8 cellular contexts compared by ENCODE assay signal in the genomic region with DNA sequence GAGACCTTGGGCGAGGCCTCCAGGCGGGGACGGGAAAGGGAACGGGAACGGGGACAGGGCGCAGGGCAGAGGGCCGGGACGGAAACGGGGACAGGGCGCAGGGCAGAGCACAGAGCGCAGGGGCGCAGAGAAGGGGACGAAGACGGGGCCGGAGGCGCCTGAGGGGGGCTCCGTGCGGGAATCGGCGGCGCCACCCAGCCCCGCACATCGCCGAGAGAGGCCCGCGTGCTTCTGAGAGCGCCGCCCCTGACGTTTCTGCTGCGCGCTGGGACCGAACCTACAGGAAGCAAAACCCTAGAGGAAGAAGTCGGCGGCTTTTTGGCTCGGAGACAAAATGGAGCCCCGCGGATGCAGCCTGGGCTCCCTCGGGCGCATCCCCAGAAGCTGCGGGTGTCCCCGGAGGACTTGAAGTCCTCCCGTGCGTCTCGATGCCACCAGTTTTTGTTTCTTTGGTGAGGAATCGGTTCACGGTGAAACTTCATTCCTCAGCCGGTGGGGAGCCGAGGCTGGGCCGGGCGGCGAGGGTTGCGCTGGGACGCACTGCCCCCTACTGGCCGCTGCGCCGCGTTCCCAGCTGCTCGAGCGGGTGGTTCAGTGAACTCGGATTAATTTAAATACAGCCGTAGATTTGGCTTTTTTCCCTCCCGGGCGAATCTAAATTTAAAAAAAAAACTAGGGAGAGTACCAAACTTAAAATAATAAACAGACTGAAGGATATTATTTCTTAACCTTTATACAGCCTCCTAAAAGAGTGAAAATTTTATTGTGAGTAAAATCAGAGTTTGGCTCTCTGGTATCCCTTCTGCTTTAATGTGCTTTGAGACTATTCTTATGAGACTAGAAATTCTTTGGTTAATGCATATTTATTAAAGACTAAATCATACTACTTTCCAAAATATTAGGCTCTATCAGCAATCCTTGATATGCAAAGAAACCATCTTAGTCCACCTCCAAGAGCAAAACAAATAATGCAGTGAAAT.
DNase-seq lines count a peak whose midpoint lies in the region; ATAC-seq and TF ChIP-seq lines count a peak whose summit lies in the region.

No MANE protein-coding gene starts in this region.

- no peaks in the 10 kb centered on the region for H3K27me3 ChIP-seq in kidney epithelial cell (ENCODE audit: control insufficient read depth, insufficient read depth, low read length)

- TF ChIP-seq CTCF in kidney epithelial cell (IDR thresholded peaks at IDR 0.05; ENCODE audit: insufficient read depth, low read length, poor library complexity, severe bottlenecking), result peak; percentile 92

- H3K4me3 ChIP-seq in kidney epithelial cell (ENCODE audit: low read depth, low read length), result peak overlapping the region; percentile 48

- H3K36me3 ChIP-seq in kidney epithelial cell (ENCODE audit: control insufficient read depth, insufficient read depth, low read length), result no peaks in the 10 kb centered on the region

- peak; percentile 97 for ATAC-seq in HG02610 (IDR thresholded peaks at IDR 0.05; ENCODE audit: unreplicated experiment)

- DNase-seq in NCI-H2081 (lab: John Stamatoyannopoulos, UW), result peak; percentile 71 to 76
- DNase-seq in NCI-H2081 treated with DMSO at 0.1 percent for 48 hours (lab: John Stamatoyannopoulos, UW), result no peak
- DNase-seq in NCI-H1048 (lab: John Stamatoyannopoulos, UW), result peak; percentile 70
- peak; percentile 72 for DNase-seq in activated CD4-positive, CD25-positive, alpha-beta regulatory T cell treated with anti-CD3 and anti-CD28 coated beads, Interleukin-2, amount 50 U/mL, for 72 hours
- DNase-seq in cerebellum (ENCODE audit: low spot score), result peak; percentile 44
- no peak for DNase-seq in kidney epithelial cell (ENCODE audit: low read depth)
- peak; percentile 44 to 60 (median 60) for DNase-seq in stimulated activated CD4-positive, alpha-beta T cell treated with anti-CD3 and anti-CD28 coated beads, Interleukin-12 subunit alpha, Interleukin-12 subunit beta, amount 100 ng/mL, for 48 hours (ENCODE audit: low read depth in 2 of 3, low spot score in 1 of 3)

Comparison
In these comparisons a context has a peak if more than half of its experiments do, and no peak if none do; other contexts are left out.
1. DNase-seq: peak in NCI-H2081 (2 of 2), NCI-H1048 (single experiment), activated CD4-positive, CD25-positive, alpha-beta regulatory T cell treated with anti-CD3 and anti-CD28 coated beads, Interleukin-2, amount 50 U/mL, for 72 hours (single experiment), cerebellum (single experiment) and stimulated activated CD4-positive, alpha-beta T cell treated with anti-CD3 and anti-CD28 coated beads, Interleukin-12 subunit alpha, Interleukin-12 subunit beta, amount 100 ng/mL, for 48 hours (3 of 3); none in NCI-H2081 treated with DMSO at 0.1 percent for 48 hours (single experiment) and kidney epithelial cell (single experiment).